1 cellular context compared by ENCODE assay signal in genomic region chr12:57182918-57183575, GRCh38.
TF ChIP-seq lines count a peak whose summit lies in the region.

No MANE protein-coding gene starts in this region.

TF ChIP-seq in HepG2, 621 proteins besides CTCF, POLR2A, EP300 and RAD21 (continues in another document):
- TF ChIP-seq MED13 (CRISPR knock-in tag; IDR thresholded peaks at IDR 0.05) = no peak
- no peak for TF ChIP-seq GATAD2A (CRISPR knock-in tag; IDR thresholded peaks at IDR 0.05)
- TF ChIP-seq ZSCAN22 (CRISPR knock-in tag; IDR thresholded peaks at IDR 0.05) = no peak
- TF ChIP-seq PCBP1 (IDR thresholded peaks at IDR 0.05; ENCODE audit: borderline replicate concordance, low read depth, low read length) = 0 out of 2 replicates have a peak, but pooled peaks have one; percentile 36
- 0 out of 2 replicates have a peak, but pooled peaks have one; percentile 18 for TF ChIP-seq TFDP2 (CRISPR knock-in tag; IDR thresholded peaks at IDR 0.05)
- 0 out of 2 replicates have a peak, but pooled peaks have one; percentile 24 for TF ChIP-seq CBFB (CRISPR knock-in tag; IDR thresholded peaks at IDR 0.05)
- no peak for TF ChIP-seq PLRG1 (conservative IDR thresholded peaks at IDR 0.05)
- TF ChIP-seq FOSL2 (CRISPR knock-in tag; IDR thresholded peaks at IDR 0.05) = 0 out of 2 replicates have a peak, but pooled peaks have one; percentile 12
- TF ChIP-seq LRRFIP1 (CRISPR knock-in tag; conservative IDR thresholded peaks at IDR 0.05) = no peak
- no peak for TF ChIP-seq HOXD1 (CRISPR knock-in tag; IDR thresholded peaks at IDR 0.05)
- TF ChIP-seq HMG20A (CRISPR knock-in tag; IDR thresholded peaks at IDR 0.05; ENCODE audit: borderline replicate concordance) = no peak
- TF ChIP-seq ZNF761 (CRISPR knock-in tag; conservative IDR thresholded peaks at IDR 0.05) = no peak
- 0 out of 2 replicates have a peak, but pooled peaks have one; percentile 24 for TF ChIP-seq TERF1 (CRISPR knock-in tag; IDR thresholded peaks at IDR 0.05)
- TF ChIP-seq ZFP37 (CRISPR knock-in tag; IDR thresholded peaks at IDR 0.05; ENCODE audit: borderline replicate concordance) = no peak
- peak; percentile 44 for TF ChIP-seq ZNF687 (CRISPR knock-in tag; IDR thresholded peaks at IDR 0.05)
- TF ChIP-seq PCBP2 (optimal IDR thresholded peaks at IDR 0.05; ENCODE audit: low read depth, low read length, poor library complexity, severe bottlenecking) = peak; percentile 18
- peak; percentile 25 for TF ChIP-seq RBM22 (optimal IDR thresholded peaks at IDR 0.05; ENCODE audit: low read length)
- peak; percentile 65 for TF ChIP-seq XRCC5 (optimal IDR thresholded peaks at IDR 0.05; ENCODE audit: low read length)
- TF ChIP-seq U2AF2 (IDR thresholded peaks at IDR 0.05; ENCODE audit: low read depth, low read length) = 0 out of 2 replicates have a peak, but pooled peaks have one; percentile 53
- 0 out of 2 replicates have a peak, but pooled peaks have one; percentile 13 for TF ChIP-seq ZFP91 (CRISPR knock-in tag; IDR thresholded peaks at IDR 0.05; ENCODE audit: borderline replicate concordance)
- TF ChIP-seq SAFB2 (CRISPR knock-in tag; IDR thresholded peaks at IDR 0.05; ENCODE audit: borderline replicate concordance, low read depth) = no peak
- TF ChIP-seq SIN3A (IDR thresholded peaks at IDR 0.05; ENCODE audit: borderline replicate concordance, low read depth, low read length) = no peak
- 0 out of 4 replicates have a peak, but pooled peaks of 1 of the 2 experiments have one; percentile 66 for TF ChIP-seq HMGXB4 (CRISPR knock-in tag; IDR thresholded peaks at IDR 0.05; ENCODE audit: borderline replicate concordance in 1 of 2, low read depth in 1 of 2)
- peak; percentile 39; the same call in 1 of the 2 replicates for TF ChIP-seq SMC3 (IDR thresholded peaks at IDR 0.05; ENCODE audit: low read length)
- 0 out of 2 replicates have a peak, but pooled peaks have one; percentile 36 for TF ChIP-seq ERF (CRISPR knock-in tag; IDR thresholded peaks at IDR 0.05)
- no peak for TF ChIP-seq NFIB (CRISPR knock-in tag; IDR thresholded peaks at IDR 0.05; ENCODE audit: borderline replicate concordance)
- peak; percentile 25; the same call in 1 of the 2 replicates for TF ChIP-seq POLR2G (IDR thresholded peaks at IDR 0.05; ENCODE audit: low read depth, low read length)
- peak; percentile 93 for TF ChIP-seq STAG1 (CRISPR knock-in tag; IDR thresholded peaks at IDR 0.05)
- 0 out of 2 replicates have a peak, but pooled peaks have one; percentile 35 for TF ChIP-seq ZNF274 (CRISPR knock-in tag; IDR thresholded peaks at IDR 0.05)
- TF ChIP-seq MNT (IDR thresholded peaks at IDR 0.05) = no peak
- peak; percentile 99 for TF ChIP-seq ZSCAN25 (CRISPR knock-in tag; IDR thresholded peaks at IDR 0.05)
- 0 out of 2 replicates have a peak, but pooled peaks have one; percentile 23 for TF ChIP-seq MED1 (CRISPR knock-in tag; IDR thresholded peaks at IDR 0.05)
- no peak for TF ChIP-seq ZNF224 (CRISPR knock-in tag; IDR thresholded peaks at IDR 0.05)
- no peak for TF ChIP-seq PRDM15 (CRISPR knock-in tag; IDR thresholded peaks at IDR 0.05)
- peak; percentile 49; the same call in 1 of the 2 replicates for TF ChIP-seq ZBTB33 (CRISPR knock-in tag; IDR thresholded peaks at IDR 0.05)
